26 cellular contexts compared by ENCODE assay signal in the genomic region with DNA sequence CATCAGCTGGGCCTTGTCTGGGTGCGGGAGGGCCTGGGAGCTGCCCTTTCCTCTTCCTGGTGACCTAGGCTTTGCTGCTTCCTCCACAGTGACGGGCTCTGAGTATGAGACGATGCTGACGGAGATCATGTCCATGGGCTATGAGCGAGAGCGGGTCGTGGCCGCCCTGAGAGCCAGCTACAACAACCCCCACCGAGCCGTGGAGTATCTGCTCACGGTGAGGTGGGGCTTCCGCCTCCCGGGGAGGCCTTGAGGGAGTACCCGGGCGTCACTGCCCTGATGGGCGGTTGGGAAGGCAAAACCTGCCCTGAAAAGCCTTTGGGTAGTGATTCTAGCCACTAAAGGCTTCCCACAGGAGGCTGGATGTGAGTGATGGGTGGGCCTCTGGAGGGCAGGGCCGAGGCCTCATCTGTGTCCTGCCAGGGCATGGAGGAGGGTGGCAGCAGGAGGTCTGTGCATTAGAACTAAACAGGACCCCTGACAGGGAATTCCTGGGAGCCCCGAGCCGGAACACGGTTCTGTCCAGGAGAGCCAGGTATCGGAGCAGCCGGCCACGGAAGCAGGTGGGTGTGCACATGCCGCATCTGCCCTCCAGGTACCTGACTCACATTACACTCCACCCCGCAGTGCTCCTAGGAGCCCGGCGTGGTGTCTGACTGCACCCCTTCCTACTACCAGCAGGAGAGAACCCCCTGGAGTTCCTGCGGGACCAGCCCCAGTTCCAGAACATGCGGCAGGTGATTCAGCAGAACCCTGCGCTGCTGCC. TPM values are rescaled to one million over a fixed set of nuclear protein-coding genes. Genes with fewer than 3 reads are reported as not detected.
DNase-seq lines count a peak whose midpoint lies in the region; ATAC-seq and TF ChIP-seq lines count a peak whose summit lies in the region.
"Had no signal": no experiment of that assay in that cellular context is flagged by ENCODE, and none has a peak within 500 bp of the region (broad histone marks: within the 10 kb centered on the region; RNA-seq: fewer than 3 reads in every experiment).

No MANE protein-coding gene starts in this region.

- DNase-seq in activated naive CD4-positive, alpha-beta T cell treated with anti-CD3 and anti-CD28 coated beads, Interleukin-2, amount 50 U/mL, for 72 hours (ENCODE audit: low spot score in 2 of 2): no peak
- no peak for DNase-seq in activated naive CD4-positive, alpha-beta T cell (lab: John Stamatoyannopoulos, UW)
- DNase-seq in RWPE1 (ENCODE audit: low spot score): no peak
- DNase-seq in foreskin keratinocyte: no peak
- DNase-seq in stimulated activated naive B cell treated with anti-CD40 and anti-IgM and Interleukin-4, amounts not matched to agents 10 μg/mL and 1 μg/mL and 100 μg/mL, for 72 hours: no peak
- DNase-seq in NCI-H345 treated with DMSO at 0.1 percent for 48 hours (lab: John Stamatoyannopoulos, UW; ENCODE audit: unreplicated experiment): no peak
- DNase-seq: activated gamma-delta T cell; Calu3; central memory CD4-positive, alpha-beta T cell; dorsolateral prefrontal cortex; immature natural killer cell; Kasumi-1; natural killer cell; NCI-H1092 treated with DMSO at 0.1 percent for 48 hours; NCI-H2029 treated with DMSO at 0.1 percent for 48 hours; NCI-H446; SIG-M5; stimulated activated CD4-positive, alpha-beta T cell treated with anti-CD3 and anti-CD28 coated beads, Interleukin-15, amount 100 ng/mL, for 24 hours had no signal

- H3K4me3 Mint-ChIP-seq in stimulated activated naive B cell treated with anti-CD40 and anti-IgM and Interleukin-4, amounts not matched to agents 10 μg/mL and 1 μg/mL and 100 μg/mL, for 72 hours: no peak overlapping the region
- H3K4me3 Mint-ChIP-seq: immature natural killer cell, natural killer cell had no signal

- H3K27ac Mint-ChIP-seq in activated naive CD4-positive, alpha-beta T cell treated with anti-CD3 and anti-CD28 coated beads, Interleukin-2, amount 50 U/mL, for 72 hours: peak overlapping the region; percentile 53 to 77
- H3K27ac Mint-ChIP-seq in stimulated activated naive B cell treated with anti-CD40 and anti-IgM and Interleukin-4, amounts not matched to agents 10 μg/mL and 1 μg/mL and 100 μg/mL, for 72 hours: peak overlapping the region; percentile 69

- H3K36me3 Mint-ChIP-seq in activated naive CD4-positive, alpha-beta T cell treated with anti-CD3 and anti-CD28 coated beads, Interleukin-2, amount 50 U/mL, for 72 hours: peaks cover 37 to 51% of the 10 kb centered on the region in 2 donors
- H3K36me3 Mint-ChIP-seq in stimulated activated naive B cell treated with anti-CD40 and anti-IgM and Interleukin-4, amounts not matched to agents 10 μg/mL and 1 μg/mL and 100 μg/mL, for 72 hours: peaks cover 56 to 70% of the 10 kb centered on the region in 2 donors
- H3K36me3 Mint-ChIP-seq: natural killer cell had no signal

- no peaks in the 10 kb centered on the region for H3K27me3 Mint-ChIP-seq in stimulated activated naive B cell treated with anti-CD40 and anti-IgM and Interleukin-4, amounts not matched to agents 10 μg/mL and 1 μg/mL and 100 μg/mL, for 72 hours

- H3K4me1 ChIP-seq in foreskin keratinocyte: no peaks in the 10 kb centered on the region

- no peaks in the 10 kb centered on the region for H3K27me3 ChIP-seq in foreskin keratinocyte
- H3K27me3 ChIP-seq: dorsolateral prefrontal cortex, left lung had no signal

- no peak for ATAC-seq in activated naive CD4-positive, alpha-beta T cell treated with anti-CD3 and anti-CD28 coated beads, Interleukin-2, amount 50 U/mL, for 72 hours
- ATAC-seq in foreskin keratinocyte (peak; percentile 35), HG02870 (IDR thresholded peaks at IDR 0.05; ENCODE audit: unreplicated experiment) (no peak), HG03139 (IDR thresholded peaks at IDR 0.05; ENCODE audit: unreplicated experiment) (no peak)
- ATAC-seq in stimulated activated naive B cell treated with anti-CD40 and anti-IgM and Interleukin-4, amounts not matched to agents 10 μg/mL and 1 μg/mL and 100 μg/mL, for 72 hours (replicated peaks): no peak
- ATAC-seq: left lung, natural killer cell, sciatic nerve had no signal

- no peaks in the 10 kb centered on the region for H3K9me3 Mint-ChIP-seq in activated naive CD4-positive, alpha-beta T cell treated with anti-CD3 and anti-CD28 coated beads, Interleukin-2, amount 50 U/mL, for 72 hours
- peaks cover 0 to 1% of the 10 kb centered on the region in 2 donors for H3K9me3 Mint-ChIP-seq in stimulated activated naive B cell treated with anti-CD40 and anti-IgM and Interleukin-4, amounts not matched to agents 10 μg/mL and 1 μg/mL and 100 μg/mL, for 72 hours
- H3K9me3 Mint-ChIP-seq: immature natural killer cell, natural killer cell had no signal

- CTCF ChIA-PET in RWPE1 (lab: Yijun Ruan, JAX): no interaction called here

- H3K27ac ChIP-seq in RWPE1 (peak overlapping the region; percentile 80), foreskin keratinocyte (no peak overlapping the region)
- H3K27ac ChIP-seq: epithelial cell of prostate, GM23248 had no signal

- POLR2A ChIA-PET in RWPE1 (lab: Yijun Ruan, JAX; ENCODE audit: low non-redundant PET): no interaction called here

- peaks cover 36 to 60% of the 10 kb centered on the region in 2 donors for H3K4me1 Mint-ChIP-seq in stimulated activated naive B cell treated with anti-CD40 and anti-IgM and Interleukin-4, amounts not matched to agents 10 μg/mL and 1 μg/mL and 100 μg/mL, for 72 hours

- no peak for TF ChIP-seq CTCF in RWPE1 (conservative IDR thresholded peaks at IDR 0.05; ENCODE audit: low read depth)
- no peak for TF ChIP-seq CTCF in foreskin keratinocyte (conservative IDR thresholded peaks at IDR 0.05)

RNA-seq across cellular contexts. Expression of gene RAD23A, which starts 3.1 kb away (rescaled TPM):
- 100 to 1,000 TPM; 146 to 207 TPM for total RNA-seq in activated naive CD4-positive, alpha-beta T cell treated with anti-CD3 and anti-CD28 coated beads, Interleukin-2, amount 50 U/mL, for 72 hours
- total RNA-seq in foreskin keratinocyte: 120 and 135 TPM in 2 replicates
- polyA plus RNA-seq in foreskin keratinocyte: 131 and 157 TPM in 2 replicates

RNA-seq across cellular contexts. Expression of gene GADD45GIP1, which starts 8.2 kb away (rescaled TPM):
- total RNA-seq in activated naive CD4-positive, alpha-beta T cell treated with anti-CD3 and anti-CD28 coated beads, Interleukin-2, amount 50 U/mL, for 72 hours: 10 to 100 TPM in 1 of 2 donors, 1 to 10 TPM in 1; 7.7 to 26.7 TPM
- 55.0 and 64.9 TPM in 2 replicates for total RNA-seq in foreskin keratinocyte
- 103 and 106 TPM in 2 replicates for polyA plus RNA-seq in foreskin keratinocyte

RNA-seq across cellular contexts. Expression of gene CALR, which starts 10.4 kb away (rescaled TPM):
- 100 to 1,000 TPM; 505 to 624 TPM for total RNA-seq in activated naive CD4-positive, alpha-beta T cell treated with anti-CD3 and anti-CD28 coated beads, Interleukin-2, amount 50 U/mL, for 72 hours
- 1,472 and 1,606 TPM in 2 replicates for total RNA-seq in foreskin keratinocyte
- 1,259 and 1,387 TPM in 2 replicates for polyA plus RNA-seq in foreskin keratinocyte

RNA-seq across cellular contexts. Expression of gene FARSA, which starts 15.3 kb away (rescaled TPM):
- total RNA-seq in activated naive CD4-positive, alpha-beta T cell treated with anti-CD3 and anti-CD28 coated beads, Interleukin-2, amount 50 U/mL, for 72 hours: 100 to 1,000 TPM in 1 of 2 donors, 10 to 100 TPM in 1; 89.2 to 116 TPM
- 79.8 and 90.9 TPM in 2 replicates for total RNA-seq in foreskin keratinocyte
- polyA plus RNA-seq in foreskin keratinocyte: 106 and 116 TPM in 2 replicates

RNA-seq across cellular contexts. Expression of gene DAND5, which starts 20.6 kb away (rescaled TPM):
- total RNA-seq in activated naive CD4-positive, alpha-beta T cell treated with anti-CD3 and anti-CD28 coated beads, Interleukin-2, amount 50 U/mL, for 72 hours: 1 to 10 TPM in 1 of 2 donors, under 1 TPM in 1; 0.31 to 1.3 TPM
- 0.07 and 0.14 TPM in 2 replicates for total RNA-seq in foreskin keratinocyte
- 0.08 TPM in 1 of 2 replicates, not detected in the other for polyA plus RNA-seq in foreskin keratinocyte
- total RNA-seq: GM23248, HT-29, natural killer cell, sciatic nerve had no signal
- polyA plus RNA-seq: BJ, GM23248, immature natural killer cell had no signal
